In genomic region chr19:46739290-46739771, GRCh38 we compare ENCODE assay signal across 11 cellular contexts. TPM values are rescaled to one million over a fixed set of nuclear protein-coding genes. Genes with fewer than 3 reads are reported as not detected.
DNase-seq lines count a peak whose midpoint lies in the region; ATAC-seq and TF ChIP-seq lines count a peak whose summit lies in the region.
"Had no signal": no experiment of that assay in that cellular context is flagged by ENCODE, and none has a peak within 500 bp of the region (broad histone marks: within the 10 kb centered on the region; RNA-seq: fewer than 3 reads in every experiment).

No MANE protein-coding gene starts in this region.

- POLR2A ChIA-PET in A673 (lab: Charles Lee; ENCODE audit: low non-redundant PET) = no interaction called here

- no peak overlapping the region for H4K91ac ChIP-seq in trophoblast cell (ENCODE audit: low read depth, low read length)

- H2AK5ac ChIP-seq in trophoblast cell (ENCODE audit: low read length) = no peak overlapping the region

- H3K4me1 ChIP-seq in A673 (ENCODE audit: insufficient read depth, low read length, poor library complexity, severe bottlenecking) (no peaks in the 10 kb centered on the region), heart right ventricle (peaks cover 31 to 99% (median 83%) of the 10 kb centered on the region in 9 donors), trophoblast cell (ENCODE audit: control insufficient read depth in 1 of 2, insufficient read depth in 2 of 2, low read length in 2 of 2) (no peaks in the 10 kb centered on the region)

- no peak for DNase-seq in A673 (ENCODE audit: low spot score)
- DNase-seq in heart right ventricle = peak; percentile 82 to 88
- DNase-seq in trophoblast cell = no peak
- DNase-seq in mesenteric fat pad (ENCODE audit: low spot score) = no peak
- no peak for DNase-seq in CD1c-positive myeloid dendritic cell (ENCODE audit: extremely low spot score)
- DNase-seq: MM.1S; stimulated activated CD4-positive, alpha-beta T cell treated with anti-CD3 and anti-CD28 coated beads, Interleukin-4, amount 100 ng/mL, for 4 hours had no signal

- 29 to 45% methylated on average over 14 of the region's 14 CpGs for WGBS in heart right ventricle, 2 donors
- no CpG with 5 or more reads among the region's 14 CpGs for WGBS in trophoblast cell (ENCODE audit: extremely low coverage, insufficient coverage, insufficient read length)

- BruUV-seq in A673 (replicated peaks; lab: Mats Ljungman, UMichigan) = no TSS peak

- intact Hi-C loops in A673 (cut with micrococcal nuclease; ENCODE audit: unreplicated experiment) = no loop called here
- intact Hi-C loops in heart right ventricle (cut with DNase I) = no loop called here

- no peak overlapping the region for H2BK120ac ChIP-seq in trophoblast cell (ENCODE audit: insufficient read depth, low read length, poor library complexity)

- no peak overlapping the region for H3K18ac ChIP-seq in trophoblast cell (ENCODE audit: low read length)

- no peak overlapping the region for H3K9ac ChIP-seq in trophoblast cell (ENCODE audit: low read length)

- H3K27ac ChIP-seq in A673 (ENCODE audit: low read depth, low read length, poor library complexity, severe bottlenecking) (peak overlapping the region; percentile 47), angular gyrus (ENCODE audit: low read depth, low read length) (peak overlapping the region; percentile 67), heart right ventricle (peak overlapping the region; percentile 17 to 84 (median 68)), trophoblast cell (ENCODE audit: low read depth, low read length) (no peak overlapping the region)
- H3K27ac ChIP-seq: ovary had no signal

- no peak overlapping the region for H2AFZ ChIP-seq in trophoblast cell (ENCODE audit: insufficient read depth, low read length, poor library complexity)

- no peak overlapping the region for H2BK5ac ChIP-seq in trophoblast cell (ENCODE audit: low read depth, low read length, poor library complexity)

- H3K4me3 ChIP-seq in A673 (ENCODE audit: low read depth, low read length, poor library complexity, severe bottlenecking) (no peak overlapping the region), heart right ventricle (no peak overlapping the region), trophoblast cell (ENCODE audit: low read depth, low read length) (no peak overlapping the region)
- H3K4me3 ChIP-seq: ovary had no signal

- H3K9me3 ChIP-seq in A673 (ENCODE audit: low read depth, low read length, poor library complexity, severe bottlenecking) (no peaks in the 10 kb centered on the region), heart right ventricle (no peaks in the 10 kb centered on the region), trophoblast cell (ENCODE audit: insufficient read depth, low read depth, low read length) (no peaks in the 10 kb centered on the region)
- H3K9me3 ChIP-seq: ovary had no signal

- CTCF ChIA-PET in A673 (lab: Charles Lee) = no interaction called here

- H3K4me2 ChIP-seq in trophoblast cell (ENCODE audit: low read length) = no peak overlapping the region

- no peak overlapping the region for H3K14ac ChIP-seq in trophoblast cell (ENCODE audit: low read length)

- peak overlapping the region; percentile 57 for H3K4ac ChIP-seq in trophoblast cell (ENCODE audit: low read depth, low read length)

- ATAC-seq in heart right ventricle (peak; percentile 84 to 95 (median 90)), HG02763 (IDR thresholded peaks at IDR 0.05; ENCODE audit: unreplicated experiment) (no peak), GM19395 (IDR thresholded peaks at IDR 0.05; ENCODE audit: unreplicated experiment) (no peak)

- no peak overlapping the region for H4K12ac ChIP-seq in trophoblast cell (ENCODE audit: low read depth, low read length)

- TF ChIP-seq CTCF in A673 (conservative IDR thresholded peaks at IDR 0.05; ENCODE audit: low read depth, low read length) (no peak), heart right ventricle (IDR thresholded peaks at IDR 0.05) (no peak)

- H3K36me3 ChIP-seq in A673 (ENCODE audit: insufficient read depth, low read length, poor library complexity, severe bottlenecking) = peaks cover 50% of the 10 kb centered on the region
- peaks cover 0 to 68% (median 8%) of the 10 kb centered on the region in 9 donors for H3K36me3 ChIP-seq in heart right ventricle
- H3K36me3 ChIP-seq in trophoblast cell (ENCODE audit: control insufficient read depth in 1 of 2, insufficient read depth in 2 of 2, low read length in 2 of 2) = peaks cover 40 to 48% of the 10 kb centered on the region in 2 experiments
- H3K36me3 ChIP-seq: ovary had no signal

- peaks cover 27% of the 10 kb centered on the region for H3K79me2 ChIP-seq in trophoblast cell (ENCODE audit: control insufficient read depth, insufficient read depth, low read length, poor library complexity)

- H3K27me3 ChIP-seq in A673 (replicated peaks; ENCODE audit: insufficient read depth, low read depth, low read length, poor library complexity) (no peaks in the 10 kb centered on the region), heart right ventricle (no peaks in the 10 kb centered on the region), trophoblast cell (ENCODE audit: insufficient read depth, low read length) (no peaks in the 10 kb centered on the region)
- H3K27me3 ChIP-seq: ovary had no signal

- H3K23ac ChIP-seq in trophoblast cell (ENCODE audit: low read length) = no peak overlapping the region

- H3K79me1 ChIP-seq in trophoblast cell (ENCODE audit: low read length) = no peaks in the 10 kb centered on the region

- no peak overlapping the region for H2BK12ac ChIP-seq in trophoblast cell (ENCODE audit: low read length)

- no peak overlapping the region for H4K8ac ChIP-seq in trophoblast cell (ENCODE audit: low read depth, low read length)

RNA-seq across cellular contexts. Expression of gene FKRP, which starts 6.5 kb away (rescaled TPM):
- total RNA-seq in A673 (2021) (23.6 and 26.1 TPM in 2 replicates), heart right ventricle (10 to 100 TPM; 14.6 to 22.8 (median 19.7) TPM), mesenteric fat pad (13.2 TPM)
- 10 to 100 TPM; 13.0 to 20.3 TPM for polyA plus RNA-seq in heart right ventricle
- 20.5 TPM in 2 replicates for polyA plus RNA-seq in trophoblast cell (2013)

RNA-seq across cellular contexts. Expression of gene STRN4, which starts 6.9 kb away (rescaled TPM):
- total RNA-seq in A673 (2021) (134 and 157 TPM in 2 replicates), heart right ventricle (10 to 100 TPM; 43.3 to 56.1 (median 50.0) TPM), mesenteric fat pad (72.9 TPM)
- polyA plus RNA-seq in heart right ventricle = 10 to 100 TPM; 50.4 to 63.3 TPM
- 65.1 and 66.3 TPM in 2 replicates for polyA plus RNA-seq in trophoblast cell (2013)

RNA-seq across cellular contexts. Expression of gene PRKD2, which starts 22.4 kb away (rescaled TPM):
- total RNA-seq in A673 (2021) (45.1 and 60.3 TPM in 2 replicates), heart right ventricle (10 to 100 TPM; 11.7 to 22.7 (median 12.4) TPM), mesenteric fat pad (43.2 TPM)
- 10 to 100 TPM; 15.9 to 19.5 TPM for polyA plus RNA-seq in heart right ventricle
- 69.9 and 71.7 TPM in 2 replicates for polyA plus RNA-seq in trophoblast cell (2013)

RNA-seq across cellular contexts. Expression of gene SLC1A5, which starts 49.1 kb away (rescaled TPM):
- total RNA-seq in A673 (2021) (283 and 295 TPM in 2 replicates), heart right ventricle (10 to 100 TPM in 2 of 10 donors, 1 to 10 TPM in 8; 3.2 to 17.7 (median 5.3) TPM), mesenteric fat pad (168 TPM)
- polyA plus RNA-seq in heart right ventricle = 10 to 100 TPM in 1 of 2 donors, 1 to 10 TPM in 1; 6.3 to 30.5 TPM
- 134 and 139 TPM in 2 replicates for polyA plus RNA-seq in trophoblast cell (2013)

Comparison
In these comparisons a context has a peak if more than half of its experiments do, and no peak if none do; other contexts are left out.
1. DNase-seq: peak in heart right ventricle (2 of 2); none in A673 (single experiment), trophoblast cell (0 of 2), mesenteric fat pad (single experiment) and CD1c-positive myeloid dendritic cell (single experiment).
2. ATAC-seq: peak in heart right ventricle (8 of 8); none in HG02763 (single experiment) and GM19395 (single experiment).